Comparison of ENCODE assay signal across 1 cellular context in the genomic region with DNA sequence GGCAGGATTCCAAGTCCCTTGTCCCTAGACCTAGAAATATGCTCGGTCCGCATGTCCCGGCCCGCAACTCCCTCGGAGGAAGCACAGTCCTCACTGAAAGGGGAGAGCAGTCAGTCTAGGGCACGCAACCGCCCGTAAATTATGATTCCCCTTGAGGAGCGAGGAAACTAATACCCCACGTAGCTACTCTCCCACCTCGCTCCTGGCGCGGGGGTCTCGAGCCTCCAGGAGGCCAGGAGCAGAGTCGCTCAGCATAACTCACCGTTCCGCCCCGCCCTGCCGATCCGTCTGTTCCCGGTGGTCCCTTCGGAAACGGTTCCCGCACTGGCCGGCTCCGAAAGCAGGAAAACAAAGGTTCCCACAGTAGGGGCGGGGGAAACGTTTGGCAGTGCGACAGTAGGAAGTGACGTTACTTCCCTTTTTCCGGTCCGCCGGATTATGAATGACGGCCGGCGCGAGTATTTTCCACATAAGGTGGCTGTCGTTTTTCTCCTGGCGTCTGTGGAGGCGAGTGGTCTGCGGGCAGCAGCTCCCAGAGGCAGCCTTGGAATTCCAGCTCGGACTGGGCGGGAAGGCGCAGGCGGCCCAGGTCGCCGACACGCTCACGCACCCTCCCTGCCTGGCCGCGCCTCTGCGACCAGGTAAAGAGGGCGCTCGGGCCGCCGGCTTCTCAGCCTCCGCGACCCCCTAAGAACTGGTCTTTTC.
TF ChIP-seq lines count a peak whose summit lies in the region.

A gene with protein sequence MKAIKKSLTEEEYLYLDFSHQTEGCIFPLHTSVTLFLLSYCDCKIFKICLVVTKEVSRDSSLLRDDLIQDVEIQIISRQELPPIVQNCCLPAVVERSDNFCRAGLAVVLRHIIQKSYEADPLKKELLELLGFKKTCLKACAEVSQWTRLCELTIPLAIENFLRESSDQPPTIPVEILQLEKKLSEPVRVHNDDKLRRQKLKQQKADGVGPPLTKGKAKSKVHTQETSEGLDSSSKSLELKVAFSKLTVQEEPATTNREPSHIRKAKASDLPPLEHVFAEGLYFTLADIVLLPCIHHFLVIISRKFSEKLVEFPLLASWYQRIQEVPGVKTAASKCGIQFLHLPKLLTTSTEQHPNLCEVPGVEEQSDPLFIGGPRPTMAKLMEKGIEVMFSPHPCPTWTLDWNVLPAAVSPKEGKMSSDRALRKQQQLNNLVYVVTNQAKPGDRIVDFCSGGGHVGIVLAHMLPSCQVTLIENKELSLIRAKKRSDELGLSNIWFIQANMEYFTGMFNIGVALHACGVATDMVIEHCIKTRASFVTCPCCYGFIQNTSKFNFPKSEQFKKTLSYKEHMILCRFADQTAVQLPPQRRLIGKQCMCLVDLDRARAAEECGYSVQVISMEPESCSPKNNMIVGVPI (plus strand): TSS at position 409 of the 705 bp plus-strand sequence. CDS start 8,830 bp downstream, outside the sequence.
A gene with protein sequence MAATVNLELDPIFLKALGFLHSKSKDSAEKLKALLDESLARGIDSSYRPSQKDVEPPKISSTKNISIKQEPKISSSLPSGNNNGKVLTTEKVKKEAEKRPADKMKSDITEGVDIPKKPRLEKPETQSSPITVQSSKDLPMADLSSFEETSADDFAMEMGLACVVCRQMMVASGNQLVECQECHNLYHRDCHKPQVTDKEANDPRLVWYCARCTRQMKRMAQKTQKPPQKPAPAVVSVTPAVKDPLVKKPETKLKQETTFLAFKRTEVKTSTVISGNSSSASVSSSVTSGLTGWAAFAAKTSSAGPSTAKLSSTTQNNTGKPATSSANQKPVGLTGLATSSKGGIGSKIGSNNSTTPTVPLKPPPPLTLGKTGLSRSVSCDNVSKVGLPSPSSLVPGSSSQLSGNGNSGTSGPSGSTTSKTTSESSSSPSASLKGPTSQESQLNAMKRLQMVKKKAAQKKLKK (minus strand): TSS at position 314 of the 705 bp plus-strand sequence. CDS start 8,684 bp downstream, outside the sequence.

TF ChIP-seq in HepG2, 621 proteins besides CTCF, POLR2A, EP300 and RAD21 (continued from another document and continues in another):
- TF ChIP-seq RNF2 (conservative IDR thresholded peaks at IDR 0.05; ENCODE audit: low read depth) = peak; percentile 65; the same call in 1 of the 2 replicates
- TF ChIP-seq, protein P1, sequence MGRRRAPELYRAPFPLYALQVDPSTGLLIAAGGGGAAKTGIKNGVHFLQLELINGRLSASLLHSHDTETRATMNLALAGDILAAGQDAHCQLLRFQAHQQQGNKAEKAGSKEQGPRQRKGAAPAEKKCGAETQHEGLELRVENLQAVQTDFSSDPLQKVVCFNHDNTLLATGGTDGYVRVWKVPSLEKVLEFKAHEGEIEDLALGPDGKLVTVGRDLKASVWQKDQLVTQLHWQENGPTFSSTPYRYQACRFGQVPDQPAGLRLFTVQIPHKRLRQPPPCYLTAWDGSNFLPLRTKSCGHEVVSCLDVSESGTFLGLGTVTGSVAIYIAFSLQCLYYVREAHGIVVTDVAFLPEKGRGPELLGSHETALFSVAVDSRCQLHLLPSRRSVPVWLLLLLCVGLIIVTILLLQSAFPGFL (CRISPR knock-in tag; IDR thresholded peaks at IDR 0.05) = no peak
- peak; percentile 100 for TF ChIP-seq KMT2B (CRISPR knock-in tag; IDR thresholded peaks at IDR 0.05)
- TF ChIP-seq ZNF800 (CRISPR knock-in tag; IDR thresholded peaks at IDR 0.05) = no peak
- peak; percentile 40; the same call in 1 of the 2 replicates for TF ChIP-seq GFI1 (CRISPR knock-in tag; IDR thresholded peaks at IDR 0.05; ENCODE audit: borderline replicate concordance)
- no peak for TF ChIP-seq U2AF2 (IDR thresholded peaks at IDR 0.05; ENCODE audit: low read depth, low read length)
- peak; percentile 76; the same call in 1 of the 2 replicates for TF ChIP-seq ZNF333 (CRISPR knock-in tag; IDR thresholded peaks at IDR 0.05; ENCODE audit: borderline replicate concordance)
- TF ChIP-seq, protein P2, sequence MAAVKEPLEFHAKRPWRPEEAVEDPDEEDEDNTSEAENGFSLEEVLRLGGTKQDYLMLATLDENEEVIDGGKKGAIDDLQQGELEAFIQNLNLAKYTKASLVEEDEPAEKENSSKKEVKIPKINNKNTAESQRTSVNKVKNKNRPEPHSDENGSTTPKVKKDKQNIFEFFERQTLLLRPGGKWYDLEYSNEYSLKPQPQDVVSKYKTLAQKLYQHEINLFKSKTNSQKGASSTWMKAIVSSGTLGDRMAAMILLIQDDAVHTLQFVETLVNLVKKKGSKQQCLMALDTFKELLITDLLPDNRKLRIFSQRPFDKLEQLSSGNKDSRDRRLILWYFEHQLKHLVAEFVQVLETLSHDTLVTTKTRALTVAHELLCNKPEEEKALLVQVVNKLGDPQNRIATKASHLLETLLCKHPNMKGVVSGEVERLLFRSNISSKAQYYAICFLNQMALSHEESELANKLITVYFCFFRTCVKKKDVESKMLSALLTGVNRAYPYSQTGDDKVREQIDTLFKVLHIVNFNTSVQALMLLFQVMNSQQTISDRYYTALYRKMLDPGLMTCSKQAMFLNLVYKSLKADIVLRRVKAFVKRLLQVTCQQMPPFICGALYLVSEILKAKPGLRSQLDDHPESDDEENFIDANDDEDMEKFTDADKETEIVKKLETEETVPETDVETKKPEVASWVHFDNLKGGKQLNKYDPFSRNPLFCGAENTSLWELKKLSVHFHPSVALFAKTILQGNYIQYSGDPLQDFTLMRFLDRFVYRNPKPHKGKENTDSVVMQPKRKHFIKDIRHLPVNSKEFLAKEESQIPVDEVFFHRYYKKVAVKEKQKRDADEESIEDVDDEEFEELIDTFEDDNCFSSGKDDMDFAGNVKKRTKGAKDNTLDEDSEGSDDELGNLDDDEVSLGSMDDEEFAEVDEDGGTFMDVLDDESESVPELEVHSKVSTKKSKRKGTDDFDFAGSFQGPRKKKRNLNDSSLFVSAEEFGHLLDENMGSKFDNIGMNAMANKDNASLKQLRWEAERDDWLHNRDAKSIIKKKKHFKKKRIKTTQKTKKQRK (IDR thresholded peaks at IDR 0.05; ENCODE audit: low read length) = no peak
- no peak for TF ChIP-seq ZNF781 (CRISPR knock-in tag; IDR thresholded peaks at IDR 0.05; ENCODE audit: borderline replicate concordance, not compliant biosample characterization)
- TF ChIP-seq ZNF788 (CRISPR knock-in tag; IDR thresholded peaks at IDR 0.05; ENCODE audit: borderline replicate concordance) = peak; percentile 100
- peak; percentile 92 for TF ChIP-seq HOMEZ (CRISPR knock-in tag; IDR thresholded peaks at IDR 0.05; ENCODE audit: low read depth)
- TF ChIP-seq AGO1 (IDR thresholded peaks at IDR 0.05; ENCODE audit: low read depth, low read length, poor library complexity, severe bottlenecking) = peak; percentile 50
- TF ChIP-seq ZNF512B (CRISPR knock-in tag; IDR thresholded peaks at IDR 0.05; ENCODE audit: borderline replicate concordance) = no peak
- peak; percentile 99 for TF ChIP-seq MIER3 (CRISPR knock-in tag; IDR thresholded peaks at IDR 0.05; ENCODE audit: borderline replicate concordance)
- no peak for TF ChIP-seq ZNF282 (IDR thresholded peaks at IDR 0.05; ENCODE audit: partially characterized antibody)
- TF ChIP-seq ZNF547 (CRISPR knock-in tag; IDR thresholded peaks at IDR 0.05) = peak; percentile 83; the same call in 1 of the 2 replicates
- peak; percentile 82; the same call in 1 of the 2 replicates for TF ChIP-seq CCDC6 (CRISPR knock-in tag; IDR thresholded peaks at IDR 0.05)
- TF ChIP-seq, protein P3, sequence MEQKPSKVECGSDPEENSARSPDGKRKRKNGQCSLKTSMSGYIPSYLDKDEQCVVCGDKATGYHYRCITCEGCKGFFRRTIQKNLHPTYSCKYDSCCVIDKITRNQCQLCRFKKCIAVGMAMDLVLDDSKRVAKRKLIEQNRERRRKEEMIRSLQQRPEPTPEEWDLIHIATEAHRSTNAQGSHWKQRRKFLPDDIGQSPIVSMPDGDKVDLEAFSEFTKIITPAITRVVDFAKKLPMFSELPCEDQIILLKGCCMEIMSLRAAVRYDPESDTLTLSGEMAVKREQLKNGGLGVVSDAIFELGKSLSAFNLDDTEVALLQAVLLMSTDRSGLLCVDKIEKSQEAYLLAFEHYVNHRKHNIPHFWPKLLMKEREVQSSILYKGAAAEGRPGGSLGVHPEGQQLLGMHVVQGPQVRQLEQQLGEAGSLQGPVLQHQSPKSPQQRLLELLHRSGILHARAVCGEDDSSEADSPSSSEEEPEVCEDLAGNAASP (CRISPR knock-in tag; IDR thresholded peaks at IDR 0.05; ENCODE audit: borderline replicate concordance) = peak; percentile 87; the same call in 1 of the 2 replicates
- peak; percentile 98 for TF ChIP-seq ZNF552 (CRISPR knock-in tag; IDR thresholded peaks at IDR 0.05; ENCODE audit: borderline replicate concordance)
- TF ChIP-seq ZNF264 (CRISPR knock-in tag; IDR thresholded peaks at IDR 0.05) = peak; percentile 91
- no peak for TF ChIP-seq NFIB (CRISPR knock-in tag; IDR thresholded peaks at IDR 0.05; ENCODE audit: borderline replicate concordance)
- TF ChIP-seq DPF2 (CRISPR knock-in tag; IDR thresholded peaks at IDR 0.05; ENCODE audit: borderline replicate concordance, low read depth) = no peak
- peak; percentile 97 for TF ChIP-seq HOXA9 (CRISPR knock-in tag; IDR thresholded peaks at IDR 0.05; ENCODE audit: borderline replicate concordance)
- TF ChIP-seq CBFB (CRISPR knock-in tag; IDR thresholded peaks at IDR 0.05) = peak; percentile 97
- peak; percentile 89 for TF ChIP-seq ZNF546 (CRISPR knock-in tag; conservative IDR thresholded peaks at IDR 0.05)
- peak; percentile 94 for TF ChIP-seq MIXL1 (CRISPR knock-in tag; IDR thresholded peaks at IDR 0.05)
- TF ChIP-seq ZFAT (CRISPR knock-in tag; conservative IDR thresholded peaks at IDR 0.05) = no peak
- no peak for TF ChIP-seq ZNF567 (CRISPR knock-in tag; IDR thresholded peaks at IDR 0.05; ENCODE audit: borderline replicate concordance)
- peak; percentile 28; the same call in 1 of the 2 replicates for TF ChIP-seq SMAD9 (CRISPR knock-in tag; IDR thresholded peaks at IDR 0.05)
- TF ChIP-seq ATF7 (IDR thresholded peaks at IDR 0.05) = peak; percentile 39
- peak; percentile 95 for TF ChIP-seq ATF7 (CRISPR knock-in tag; IDR thresholded peaks at IDR 0.05)
- TF ChIP-seq KLF11 (CRISPR knock-in tag; IDR thresholded peaks at IDR 0.05) = peak; percentile 67
- no peak for TF ChIP-seq ZNF513 (CRISPR knock-in tag; conservative IDR thresholded peaks at IDR 0.05)
- peak; percentile 92 for TF ChIP-seq NR0B2 (CRISPR knock-in tag; IDR thresholded peaks at IDR 0.05)
